Comparison of ENCODE assay signal across 21 cellular contexts in the genomic region with DNA sequence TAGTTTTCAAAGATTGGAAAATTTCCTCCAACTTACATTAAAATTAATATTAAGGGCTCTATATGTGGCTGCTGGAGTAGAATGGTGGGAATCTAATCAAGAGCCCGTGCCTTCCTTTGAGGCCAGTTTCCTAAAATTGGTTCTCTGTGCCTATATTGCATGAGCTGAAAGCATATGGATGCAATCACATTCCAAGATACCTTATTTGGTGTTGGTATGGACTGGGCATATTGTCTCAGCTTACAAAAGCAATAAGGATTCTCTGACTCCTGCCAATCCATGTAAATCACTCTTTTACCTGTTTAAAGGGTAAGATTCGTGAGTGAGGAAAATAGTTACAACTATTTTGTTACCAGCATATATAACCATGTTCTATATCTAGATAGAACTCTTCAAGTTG.
DNase-seq lines count a peak whose midpoint lies in the region; ATAC-seq and TF ChIP-seq lines count a peak whose summit lies in the region.
"Had no signal": no experiment of that assay in that cellular context is flagged by ENCODE, and none has a peak within 500 bp of the region (broad histone marks: within the 10 kb centered on the region; RNA-seq: fewer than 3 reads in every experiment).

No MANE protein-coding gene starts in this region.

- POLR2A ChIA-PET in HEK293T (lab: Yijun Ruan, JAX) = no interaction called here

- DNase-seq in HEK293T (ENCODE audit: extremely low spot score) (no peak), fibroblast of peridontal ligament (ENCODE audit: extremely low read depth) (peak; percentile 52), globus pallidus (ENCODE audit: low spot score) (no peak), GM23338 (ENCODE audit: low spot score) (no peak), caudate nucleus (lab: John Stamatoyannopoulos, UW) (no peak)
- no peak for DNase-seq in effector CD8-positive, alpha-beta T cell (lab: John Stamatoyannopoulos, UW)
- DNase-seq: AML-193; Calu3; CD8-positive, alpha-beta memory T cell; DMS153; GF-D8; Karpas-422; NCI-H1417; NCI-H1694 treated with DMSO at 0.1 percent for 48 hours; NCI-H446 treated with DMSO at 0.1 percent for 48 hours; NCI-H526 treated with DMSO at 0.1 percent for 48 hours; OCI-M1; SHP77 had no signal

- no peak overlapping the region for H3K4me3 ChIP-seq in GM23338
- H3K4me3 ChIP-seq: HAP-1 had no signal

- no peak overlapping the region for H2AFZ ChIP-seq in GM23338

- H3K4me1 Mint-ChIP-seq in GM23338 = peaks cover 6% of the 10 kb centered on the region
- H3K4me1 Mint-ChIP-seq: CD8-positive, alpha-beta memory T cell had no signal

- H3K9me2 ChIP-seq in GM23338 (ENCODE audit: insufficient read depth) = peaks cover 8% of the 10 kb centered on the region

- peaks cover 4% of the 10 kb centered on the region for H3K27me3 Mint-ChIP-seq in GM23338 (ENCODE audit: insufficient read depth, low read depth, poor library complexity)

- H3K36me3 Mint-ChIP-seq in GM23338 (ENCODE audit: low read depth) = no peaks in the 10 kb centered on the region

- no peak for TF ChIP-seq CTCF in GM23338 (conservative IDR thresholded peaks at IDR 0.05; ENCODE audit: low read depth in 2 of 2)

- no peaks in the 10 kb centered on the region for H3K36me3 ChIP-seq in GM23338 (ENCODE audit: insufficient read depth)
- H3K36me3 ChIP-seq: HAP-1 had no signal

- CTCF ChIA-PET in HEK293T (lab: Yijun Ruan, JAX) = no interaction called here

- no peak overlapping the region for H3K27ac ChIP-seq in GM23338 (ENCODE audit: low read depth)
- H3K27ac ChIP-seq in caudate nucleus (ENCODE audit: low read depth, low read length) = no peak overlapping the region
- H3K27ac ChIP-seq: C4-2B had no signal

- H3K4me1 ChIP-seq in GM23338 (ENCODE audit: insufficient read depth) = no peaks in the 10 kb centered on the region

- ATAC-seq in SK-N-SH treated with all-trans-retinoic acid at 6 μM for 48 hours = peak; percentile 4; the same call in 2 of the 3 replicates
- no peak for ATAC-seq in GM23338

- H3K4me3 Mint-ChIP-seq in GM23338 = no peak overlapping the region
- H3K4me3 Mint-ChIP-seq: CD8-positive, alpha-beta memory T cell had no signal

- H3K27ac Mint-ChIP-seq in GM23338 = no peak overlapping the region
- H3K27ac Mint-ChIP-seq: CD8-positive, alpha-beta memory T cell had no signal

- no peaks in the 10 kb centered on the region for H3K9me3 Mint-ChIP-seq in GM23338
- H3K9me3 Mint-ChIP-seq: CD8-positive, alpha-beta memory T cell had no signal

- no peak overlapping the region for H3K4me2 ChIP-seq in GM23338

- no peaks in the 10 kb centered on the region for H4K20me1 ChIP-seq in GM23338 (replicated peaks; ENCODE audit: insufficient read depth)

- no peaks in the 10 kb centered on the region for H3K27me3 ChIP-seq in GM23338 (ENCODE audit: insufficient read depth)

- H3F3A ChIP-seq in GM23338 (replicated peaks; ENCODE audit: low read depth) = no peaks in the 10 kb centered on the region

- no peaks in the 10 kb centered on the region for H3K79me2 ChIP-seq in GM23338 (replicated peaks; ENCODE audit: insufficient read depth)

TF ChIP-seq in HEK293T, 16 proteins besides CTCF, POLR2A, EP300 and RAD21:
- TF ChIP-seq PKNOX1 (IDR thresholded peaks at IDR 0.05) (peak; percentile 32; the same call in 1 of the 2 replicates), ZNF384 (IDR thresholded peaks at IDR 0.05) (no peak)

TF ChIP-seq in SK-N-SH treated with all-trans-retinoic acid at 6 μM for 48 hours, 23 proteins besides CTCF, POLR2A, EP300 and RAD21 (continues in another document):
- TF ChIP-seq ZNF70 (CRISPR knock-in tag; IDR thresholded peaks at IDR 0.05) (no peak), SNAI2 (CRISPR knock-in tag; IDR thresholded peaks at IDR 0.05) (no peak), ZC3H10 (CRISPR knock-in tag; IDR thresholded peaks at IDR 0.05) (no peak), ZFP30 (CRISPR knock-in tag; IDR thresholded peaks at IDR 0.05) (no peak), CREB5 (CRISPR knock-in tag; IDR thresholded peaks at IDR 0.05; ENCODE audit: low read depth) (no peak), ARNTL (CRISPR knock-in tag; IDR thresholded peaks at IDR 0.05; ENCODE audit: borderline replicate concordance, low read depth) (no peak), PPARA (CRISPR knock-in tag; IDR thresholded peaks at IDR 0.05; ENCODE audit: borderline replicate concordance) (no peak)
- TF ChIP-seq, protein P1, sequence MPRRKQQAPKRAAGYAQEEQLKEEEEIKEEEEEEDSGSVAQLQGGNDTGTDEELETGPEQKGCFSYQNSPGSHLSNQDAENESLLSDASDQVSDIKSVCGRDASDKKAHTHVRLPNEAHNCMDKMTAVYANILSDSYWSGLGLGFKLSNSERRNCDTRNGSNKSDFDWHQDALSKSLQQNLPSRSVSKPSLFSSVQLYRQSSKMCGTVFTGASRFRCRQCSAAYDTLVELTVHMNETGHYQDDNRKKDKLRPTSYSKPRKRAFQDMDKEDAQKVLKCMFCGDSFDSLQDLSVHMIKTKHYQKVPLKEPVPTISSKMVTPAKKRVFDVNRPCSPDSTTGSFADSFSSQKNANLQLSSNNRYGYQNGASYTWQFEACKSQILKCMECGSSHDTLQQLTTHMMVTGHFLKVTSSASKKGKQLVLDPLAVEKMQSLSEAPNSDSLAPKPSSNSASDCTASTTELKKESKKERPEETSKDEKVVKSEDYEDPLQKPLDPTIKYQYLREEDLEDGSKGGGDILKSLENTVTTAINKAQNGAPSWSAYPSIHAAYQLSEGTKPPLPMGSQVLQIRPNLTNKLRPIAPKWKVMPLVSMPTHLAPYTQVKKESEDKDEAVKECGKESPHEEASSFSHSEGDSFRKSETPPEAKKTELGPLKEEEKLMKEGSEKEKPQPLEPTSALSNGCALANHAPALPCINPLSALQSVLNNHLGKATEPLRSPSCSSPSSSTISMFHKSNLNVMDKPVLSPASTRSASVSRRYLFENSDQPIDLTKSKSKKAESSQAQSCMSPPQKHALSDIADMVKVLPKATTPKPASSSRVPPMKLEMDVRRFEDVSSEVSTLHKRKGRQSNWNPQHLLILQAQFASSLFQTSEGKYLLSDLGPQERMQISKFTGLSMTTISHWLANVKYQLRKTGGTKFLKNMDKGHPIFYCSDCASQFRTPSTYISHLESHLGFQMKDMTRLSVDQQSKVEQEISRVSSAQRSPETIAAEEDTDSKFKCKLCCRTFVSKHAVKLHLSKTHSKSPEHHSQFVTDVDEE (CRISPR knock-in tag; IDR thresholded peaks at IDR 0.05) = no peak

TF ChIP-seq in GM23338, 12 proteins besides CTCF, POLR2A, EP300 and RAD21:
- TF ChIP-seq STAT1 (IDR thresholded peaks at IDR 0.05; ENCODE audit: unreplicated experiment) = no peak
- TF ChIP-seq EZH2phosphoT487 (IDR thresholded peaks at IDR 0.05; ENCODE audit: unreplicated experiment) = no peak
- no peak for TF ChIP-seq ETS1 (IDR thresholded peaks at IDR 0.05)
